In the genomic region with DNA sequence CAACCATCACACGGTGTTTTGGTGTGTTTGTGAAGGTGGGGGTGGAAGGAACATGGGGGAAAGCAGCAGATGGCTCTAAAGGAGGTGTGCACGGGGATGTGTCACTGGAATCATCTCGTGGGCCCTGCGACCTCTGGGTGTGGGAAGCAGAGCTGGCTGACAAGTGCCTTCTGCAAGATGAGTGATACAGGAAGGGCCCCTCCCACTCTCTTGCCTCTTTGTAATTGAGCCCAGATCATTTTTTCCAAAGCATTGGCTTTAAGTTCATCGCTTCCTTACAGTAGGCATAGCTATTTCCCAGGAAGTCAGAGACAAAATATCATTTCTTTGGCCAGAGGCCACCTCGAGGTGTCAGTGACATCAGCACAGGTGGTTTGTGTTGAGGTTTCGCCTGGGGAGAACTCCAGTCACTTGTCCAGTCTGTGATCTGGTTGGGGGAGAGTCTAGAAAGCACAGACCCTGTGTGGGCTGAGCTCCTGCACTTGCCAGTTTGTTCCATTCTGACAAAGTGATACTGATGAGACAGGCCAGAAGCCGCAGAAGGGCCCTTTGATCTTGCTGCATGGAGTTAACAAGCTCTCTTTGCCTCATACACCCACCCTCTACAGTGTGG, we compare ENCODE assay signal across 9 cellular contexts. TPM values are rescaled to one million over a fixed set of nuclear protein-coding genes. Genes with fewer than 3 reads are reported as not detected.
A peak's percentile ranks its signal among the peaks of the same experiment; 100 is the strongest.
DNase-seq lines count a peak whose midpoint lies in the region; ATAC-seq and TF ChIP-seq lines count a peak whose summit lies in the region.
"Had no signal": no experiment of that assay in that cellular context is flagged by ENCODE, and none has a peak within 500 bp of the region (broad histone marks: within the 10 kb centered on the region; RNA-seq: fewer than 3 reads in every experiment).

No MANE protein-coding gene starts in this region.

- peak overlapping the region; percentile 61 for H3K27ac ChIP-seq in ACC112 (ENCODE audit: low read depth, low read length)
- H3K27ac ChIP-seq in osteoblast (ENCODE audit: low read depth, low read length), result peak overlapping the region; percentile 78
- H3K27ac ChIP-seq in neural progenitor cell, result no peak overlapping the region

- H4K20me1 ChIP-seq in osteoblast (ENCODE audit: insufficient read depth, low read length), result no peaks in the 10 kb centered on the region
- no peaks in the 10 kb centered on the region for H4K20me1 ChIP-seq in neural progenitor cell (ENCODE audit: low read depth)

- H3K4me1 ChIP-seq in ACC112 (ENCODE audit: control insufficient read depth, insufficient read depth, low read length, unreplicated experiment) (peaks cover 23% of the 10 kb centered on the region), osteoblast (ENCODE audit: insufficient read depth, low read length) (peaks cover 29% of the 10 kb centered on the region), neural progenitor cell (no peaks in the 10 kb centered on the region)

- H3K36me3 Mint-ChIP-seq in activated naive CD8-positive, alpha-beta T cell treated with anti-CD3 and anti-CD28 coated beads for 36 hours, result peaks cover 54% of the 10 kb centered on the region
- H3K36me3 Mint-ChIP-seq in CD14-positive monocyte, result peaks cover 71 to 79% of the 10 kb centered on the region in 2 donors
- peaks cover 34% of the 10 kb centered on the region for H3K36me3 Mint-ChIP-seq in neural progenitor cell

- no peaks in the 10 kb centered on the region for H3K27me3 Mint-ChIP-seq in activated naive CD8-positive, alpha-beta T cell treated with anti-CD3 and anti-CD28 coated beads for 36 hours
- H3K27me3 Mint-ChIP-seq in CD14-positive monocyte (ENCODE audit: low read depth in 3 of 3), result peaks cover 5 to 9% (median 9%) of the 10 kb centered on the region in 3 donors
- no peaks in the 10 kb centered on the region for H3K27me3 Mint-ChIP-seq in neural progenitor cell (ENCODE audit: insufficient read depth, low read depth)

- no peaks in the 10 kb centered on the region for H3F3A ChIP-seq in neural progenitor cell (ENCODE audit: low read depth)

- H2AFZ ChIP-seq in ACC112 (ENCODE audit: low read length, unreplicated experiment), result no peak overlapping the region
- H2AFZ ChIP-seq in osteoblast (ENCODE audit: low read length), result no peak overlapping the region
- H2AFZ ChIP-seq in neural progenitor cell (replicated peaks), result no peak overlapping the region

- in situ Hi-C loops in ACHN (cut with HindIII; ENCODE audit: low pct_ligation_motif_present, low pct_unique_long_range_greater_than_20kb, low sequenced_read_pairs), result no loop called here

- TF ChIP-seq CTCF in osteoblast (IDR thresholded peaks at IDR 0.05; ENCODE audit: extremely low read depth, low read depth, low read length) (no peak), CD14-positive monocyte (IDR thresholded peaks at IDR 0.05) (no peak), neural progenitor cell (IDR thresholded peaks at IDR 0.05) (no peak)

- no peaks in the 10 kb centered on the region for H3K9me3 Mint-ChIP-seq in activated naive CD8-positive, alpha-beta T cell treated with anti-CD3 and anti-CD28 coated beads for 36 hours
- H3K9me3 Mint-ChIP-seq in CD14-positive monocyte (peaks cover 0 to 10% (median 0%) of the 10 kb centered on the region in 7 donors), neural progenitor cell (no peaks in the 10 kb centered on the region)

- H3K4me1 Mint-ChIP-seq in activated naive CD8-positive, alpha-beta T cell treated with anti-CD3 and anti-CD28 coated beads for 36 hours, result peaks cover 49% of the 10 kb centered on the region
- peaks cover 10% of the 10 kb centered on the region for H3K4me1 Mint-ChIP-seq in CD14-positive monocyte
- no peaks in the 10 kb centered on the region for H3K4me1 Mint-ChIP-seq in neural progenitor cell

- H3K4me3 ChIP-seq in ACC112 (ENCODE audit: low read depth, low read length), result peak overlapping the region; percentile 7; the same call in 1 of the 2 replicates
- H3K4me3 ChIP-seq in osteoblast (ENCODE audit: insufficient read depth, low read length), result peak overlapping the region; percentile 0
- no peak overlapping the region for H3K4me3 ChIP-seq in neural progenitor cell

- H3K4me2 ChIP-seq in osteoblast (ENCODE audit: insufficient read depth, low read length), result peak overlapping the region; percentile 49
- no peak overlapping the region for H3K4me2 ChIP-seq in neural progenitor cell

- intact Hi-C loops in CD14-positive monocyte (cut with micrococcal nuclease), result no loop called here

- H3K4me3 Mint-ChIP-seq in activated naive CD8-positive, alpha-beta T cell treated with anti-CD3 and anti-CD28 coated beads for 36 hours, result peak overlapping the region; percentile 30
- H3K4me3 Mint-ChIP-seq in CD14-positive monocyte (no peak overlapping the region), neural progenitor cell (no peak overlapping the region)

- H3K79me2 ChIP-seq in ACC112 (ENCODE audit: control insufficient read depth, insufficient read depth, low read length, unreplicated experiment) (no peaks in the 10 kb centered on the region), osteoblast (ENCODE audit: insufficient read depth, low read length) (no peaks in the 10 kb centered on the region), neural progenitor cell (ENCODE audit: low read depth) (no peaks in the 10 kb centered on the region)

- H3K9me3 ChIP-seq in osteoblast (ENCODE audit: low read depth, low read length) (no peaks in the 10 kb centered on the region), neural progenitor cell (ENCODE audit: low read depth) (no peaks in the 10 kb centered on the region)

- peaks cover 24% of the 10 kb centered on the region for H3K36me3 ChIP-seq in ACC112 (ENCODE audit: insufficient read depth, low read length)
- H3K36me3 ChIP-seq in osteoblast (ENCODE audit: insufficient read depth, low read length), result peaks cover 54% of the 10 kb centered on the region
- H3K36me3 ChIP-seq in neural progenitor cell, result peaks cover 6% of the 10 kb centered on the region

- H3K27me3 ChIP-seq in ACC112 (ENCODE audit: insufficient read depth, low read length) (no peaks in the 10 kb centered on the region), osteoblast (ENCODE audit: insufficient read depth, low read length) (no peaks in the 10 kb centered on the region), neural progenitor cell (no peaks in the 10 kb centered on the region)

- peak overlapping the region; percentile 87 for H3K27ac Mint-ChIP-seq in activated naive CD8-positive, alpha-beta T cell treated with anti-CD3 and anti-CD28 coated beads for 36 hours
- H3K27ac Mint-ChIP-seq in CD14-positive monocyte, result no peak overlapping the region
- no peak overlapping the region for H3K27ac Mint-ChIP-seq in neural progenitor cell

- H3K9ac ChIP-seq in neural progenitor cell, result no peak overlapping the region

- ATAC-seq in GM18909 (IDR thresholded peaks at IDR 0.05; ENCODE audit: poor library complexity, unreplicated experiment), result no peak

- DNase-seq in SW480 (ENCODE audit: low spot score) (peak; percentile 75), osteoblast (ENCODE audit: insufficient read length, low spot score, missing footprints) (peak; percentile 92), CD14-positive monocyte (ENCODE audit: low spot score) (no peak), neural progenitor cell (ENCODE audit: low spot score) (no peak), ACHN (no peak)
- peak; percentile 83 for DNase-seq in activated naive CD8-positive, alpha-beta T cell treated with anti-CD3 and anti-CD28 coated beads for 36 hours
- DNase-seq: small intestine had no signal

RNA-seq across cellular contexts. Expression of gene SNTB2, which starts 20.6 kb away (rescaled TPM):
- total RNA-seq in activated naive CD8-positive, alpha-beta T cell treated with anti-CD3 and anti-CD28 coated beads for 36 hours, result 1 to 10 TPM; 6.1 to 6.3 TPM
- total RNA-seq in osteoblast (35.5 and 38.6 TPM in 2 replicates), neural progenitor cell (ENCODE audit: low replicate concordance) (21.9 and 22.9 TPM in 2 replicates)
- 1 to 10 TPM; 1.2 to 6.0 TPM for polyA plus RNA-seq in CD14-positive monocyte

RNA-seq across cellular contexts. Expression of gene UTP4, which starts 33.9 kb away (rescaled TPM):
- 100 to 1,000 TPM; 149 to 153 TPM for total RNA-seq in activated naive CD8-positive, alpha-beta T cell treated with anti-CD3 and anti-CD28 coated beads for 36 hours
- 17.4 and 18.0 TPM in 2 replicates for total RNA-seq in osteoblast
- polyA plus RNA-seq in CD14-positive monocyte, result 10 to 100 TPM; 19.6 to 27.8 TPM
- total RNA-seq in neural progenitor cell (ENCODE audit: low replicate concordance), result 13.3 and 15.9 TPM in 2 replicates

RNA-seq across cellular contexts. Expression of gene CHTF8, which starts 33.9 kb away (rescaled TPM):
- 100 to 1,000 TPM; 135 to 141 TPM for total RNA-seq in activated naive CD8-positive, alpha-beta T cell treated with anti-CD3 and anti-CD28 coated beads for 36 hours
- total RNA-seq in osteoblast (48.0 and 52.1 TPM in 2 replicates), neural progenitor cell (ENCODE audit: low replicate concordance) (99.8 and 165 TPM in 2 replicates)
- 100 to 1,000 TPM; 158 to 172 TPM for polyA plus RNA-seq in CD14-positive monocyte

Comparison
In these comparisons a context has a peak if more than half of its experiments do, and no peak if none do; other contexts are left out.
1. DNase-seq: peak in SW480 (single experiment), activated naive CD8-positive, alpha-beta T cell treated with anti-CD3 and anti-CD28 coated beads for 36 hours (single experiment) and osteoblast (single experiment); none in CD14-positive monocyte (single experiment), neural progenitor cell (single experiment) and ACHN (single experiment).